In genomic region chrX:129318375-129318774, GRCh38 we compare ENCODE assay signal across 7 cellular contexts.
DNase-seq lines count a peak whose midpoint lies in the region; ATAC-seq and TF ChIP-seq lines count a peak whose summit lies in the region.

No MANE protein-coding gene starts in this region.

- ATAC-seq in upper lobe of left lung (ENCODE audit: low FRiP score in 2 of 2), result no peak

- TF ChIP-seq CTCF in ascending aorta (IDR thresholded peaks at IDR 0.05) (no peak), upper lobe of left lung (IDR thresholded peaks at IDR 0.05) (no peak)

- DNase-seq in EH (ENCODE audit: low read depth) (peak; percentile 26), adipocyte (ENCODE audit: low read depth) (peak; percentile 37), mesendoderm (peak; percentile 15), ascending aorta (ENCODE audit: low spot score in 2 of 2) (no peak), G401 (ENCODE audit: low spot score) (no peak), upper lobe of left lung (no peak)

- no peak overlapping the region for H4K8ac ChIP-seq in mesendoderm (ENCODE audit: low read depth, low read length)

- TF ChIP-seq POLR2A in upper lobe of left lung (IDR thresholded peaks at IDR 0.05), result no peak

- no peaks in the 10 kb centered on the region for H3K4me1 ChIP-seq in adipocyte (ENCODE audit: control insufficient read depth, insufficient read depth, low read length)
- no peaks in the 10 kb centered on the region for H3K4me1 ChIP-seq in mesendoderm (ENCODE audit: control insufficient read depth, low read depth, low read length)
- no peaks in the 10 kb centered on the region for H3K4me1 ChIP-seq in ascending aorta
- H3K4me1 ChIP-seq in upper lobe of left lung, result no peaks in the 10 kb centered on the region

- H3K18ac ChIP-seq in mesendoderm (ENCODE audit: low read length), result no peak overlapping the region

- H2BK5ac ChIP-seq in mesendoderm (ENCODE audit: low read length), result no peak overlapping the region

- no peak overlapping the region for H3K4me3 ChIP-seq in adipocyte (ENCODE audit: low read length)
- H3K4me3 ChIP-seq in mesendoderm (ENCODE audit: low read length), result no peak overlapping the region
- H3K4me3 ChIP-seq in ascending aorta, result no peak overlapping the region
- H3K4me3 ChIP-seq in upper lobe of left lung, result no peak overlapping the region

- H3K9ac ChIP-seq in adipocyte (ENCODE audit: low read length) (no peak overlapping the region), mesendoderm (ENCODE audit: low read length) (no peak overlapping the region)

- in situ Hi-C loops in G401 (cut with HindIII; ENCODE audit: low sequenced_read_pairs), result no loop called here

- TF ChIP-seq RAD21 in Ishikawa (IDR thresholded peaks at IDR 0.05; ENCODE audit: low read depth), result peak; percentile 32; the same call in 1 of the 2 replicates

- H3K27me3 ChIP-seq in adipocyte (replicated peaks; ENCODE audit: control insufficient read depth, insufficient read depth, low read length), result peaks cover 11% of the 10 kb centered on the region
- no peaks in the 10 kb centered on the region for H3K27me3 ChIP-seq in mesendoderm (ENCODE audit: insufficient read depth, low read length, poor library complexity)
- H3K27me3 ChIP-seq in ascending aorta, result no peaks in the 10 kb centered on the region
- H3K27me3 ChIP-seq in upper lobe of left lung, result no peaks in the 10 kb centered on the region

- WGBS in mesendoderm (ENCODE audit: extremely low coverage, insufficient coverage, low lambda C conversion rate), result no CpG with 5 or more reads among the region's 1 CpG
- whole genome bisulfite sequencing in upper lobe of left lung, 2 donors, result 40 to 65% methylated on average over 1 of the region's 1 CpG

- TF ChIP-seq EP300 in Ishikawa (IDR thresholded peaks at IDR 0.05; ENCODE audit: borderline replicate concordance), result no peak
- no peak for TF ChIP-seq EP300 in upper lobe of left lung (IDR thresholded peaks at IDR 0.05)

- H3K9me3 ChIP-seq in adipocyte (ENCODE audit: control insufficient read depth, low read length) (no peaks in the 10 kb centered on the region), ascending aorta (no peaks in the 10 kb centered on the region), upper lobe of left lung (no peaks in the 10 kb centered on the region)

- no peak overlapping the region for H3K4ac ChIP-seq in mesendoderm (ENCODE audit: low read depth, low read length)

- H2BK120ac ChIP-seq in mesendoderm (ENCODE audit: low read depth, low read length), result no peak overlapping the region

- no peaks in the 10 kb centered on the region for H3K79me2 ChIP-seq in mesendoderm (ENCODE audit: control insufficient read depth, insufficient read depth, low read length)

- H3K36me3 ChIP-seq in adipocyte (ENCODE audit: control insufficient read depth, insufficient read depth, low read length, severe bottlenecking), result no peaks in the 10 kb centered on the region
- H3K36me3 ChIP-seq in mesendoderm (ENCODE audit: control insufficient read depth, insufficient read depth, low read length), result no peaks in the 10 kb centered on the region
- no peaks in the 10 kb centered on the region for H3K36me3 ChIP-seq in ascending aorta
- no peaks in the 10 kb centered on the region for H3K36me3 ChIP-seq in upper lobe of left lung

- H3K4me2 ChIP-seq in mesendoderm (ENCODE audit: low read length), result no peak overlapping the region

- no peaks in the 10 kb centered on the region for H3K79me1 ChIP-seq in mesendoderm (ENCODE audit: low read length)

- no peak overlapping the region for H3K56ac ChIP-seq in mesendoderm (ENCODE audit: low read length)

- no peak overlapping the region for H2BK15ac ChIP-seq in mesendoderm (replicated peaks; ENCODE audit: low read depth)

- intact Hi-C loops in ascending aorta (cut with DNase I), result no loop called here

- H3K27ac ChIP-seq in mesendoderm (ENCODE audit: low read depth, low read length) (no peak overlapping the region), ascending aorta (no peak overlapping the region), upper lobe of left lung (no peak overlapping the region)

- no peak overlapping the region for H4K5ac ChIP-seq in mesendoderm (ENCODE audit: low read length)

- H3K23ac ChIP-seq in mesendoderm (ENCODE audit: low read length), result no peak overlapping the region

- no peak overlapping the region for H2AK5ac ChIP-seq in mesendoderm (ENCODE audit: low read length)

TF ChIP-seq in Ishikawa, 13 proteins besides CTCF, POLR2A, EP300 and RAD21:
- TF ChIP-seq FOXM1 (IDR thresholded peaks at IDR 0.05; ENCODE audit: borderline replicate concordance, low read depth) (no peak), REST (IDR thresholded peaks at IDR 0.05; ENCODE audit: low read depth) (no peak), YY1 (IDR thresholded peaks at IDR 0.05; ENCODE audit: low read depth) (no peak)

Comparison
In these comparisons a context has a peak if more than half of its experiments do, and no peak if none do; other contexts are left out.
1. DNase-seq: peak in EH (single experiment), adipocyte (single experiment) and mesendoderm (single experiment); none in ascending aorta (0 of 2), G401 (single experiment) and upper lobe of left lung (0 of 2).